9 cellular contexts compared by ENCODE assay signal in the genomic region with DNA sequence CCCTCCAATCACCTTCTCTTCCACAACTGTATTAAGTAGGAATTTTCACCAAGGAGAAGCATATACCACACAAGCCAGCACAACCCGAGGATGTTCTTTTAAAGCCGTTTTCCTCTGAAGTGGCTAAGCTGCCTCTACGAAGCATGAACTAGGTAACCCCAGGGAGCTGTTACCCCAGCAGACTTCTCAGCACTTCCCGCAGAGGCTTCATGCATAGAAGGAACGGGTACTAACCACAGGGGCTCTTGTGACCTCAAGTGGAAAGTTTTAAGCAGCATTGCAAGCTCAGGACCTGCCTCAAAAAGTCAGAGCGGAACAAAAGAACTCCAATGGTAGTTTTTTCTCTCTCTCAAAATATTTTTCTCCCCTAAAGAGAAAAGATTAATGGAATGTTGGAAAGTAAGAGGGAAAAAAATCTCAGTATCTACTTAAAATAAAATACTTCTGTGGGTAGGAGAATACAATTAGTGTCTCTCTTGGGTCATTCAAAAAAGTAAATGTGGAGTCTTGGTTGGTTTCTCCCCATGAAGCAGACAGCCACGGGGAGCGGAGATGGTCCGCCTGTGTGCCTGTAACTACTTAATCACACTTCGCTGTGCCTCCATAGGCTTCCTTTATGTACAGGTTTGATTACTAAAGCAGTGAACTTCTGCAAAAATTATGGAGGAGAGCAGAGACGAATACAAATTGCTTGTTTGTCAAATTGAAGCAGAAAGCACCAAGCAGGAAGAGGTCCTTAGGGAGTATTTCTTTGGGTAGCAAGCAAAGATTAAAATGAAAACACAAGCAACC.
DNase-seq lines count a peak whose midpoint lies in the region; ATAC-seq lines count a peak whose summit lies in the region.
"Had no signal": no experiment of that assay in that cellular context is flagged by ENCODE, and none has a peak within 500 bp of the region (broad histone marks: within the 10 kb centered on the region; RNA-seq: fewer than 3 reads in every experiment).

No MANE protein-coding gene starts in this region.

- peak; percentile 95 for ATAC-seq in GM18868 (IDR thresholded peaks at IDR 0.05; ENCODE audit: unreplicated experiment)
- ATAC-seq in HG02938 (IDR thresholded peaks at IDR 0.05; ENCODE audit: unreplicated experiment): peak; percentile 76

- peak; percentile 36 to 53 for DNase-seq in activated CD4-positive, alpha-beta T cell treated with anti-CD3 and anti-CD28 coated beads for 4 hours
- DNase-seq in iris pigment epithelial cell (ENCODE audit: low read depth) (peak; percentile 27), NCI-H146 (lab: John Stamatoyannopoulos, UW) (no peak), DMS114 treated with DMSO at 0.1 percent for 48 hours (lab: John Stamatoyannopoulos, UW; ENCODE audit: unreplicated experiment) (no peak), HCEC 1CT (no peak), NCI-H510A (lab: John Stamatoyannopoulos, UW) (no peak)
- DNase-seq: IMR-90 had no signal

Comparison
In these comparisons a context has a peak if more than half of its experiments do, and no peak if none do; other contexts are left out.
1. DNase-seq: peak in activated CD4-positive, alpha-beta T cell treated with anti-CD3 and anti-CD28 coated beads for 4 hours (2 of 2) and iris pigment epithelial cell (single experiment); none in NCI-H146 (single experiment), DMS114 treated with DMSO at 0.1 percent for 48 hours (single experiment), HCEC 1CT (single experiment) and NCI-H510A (single experiment).